1 cellular context compared by ENCODE assay signal in the genomic region with DNA sequence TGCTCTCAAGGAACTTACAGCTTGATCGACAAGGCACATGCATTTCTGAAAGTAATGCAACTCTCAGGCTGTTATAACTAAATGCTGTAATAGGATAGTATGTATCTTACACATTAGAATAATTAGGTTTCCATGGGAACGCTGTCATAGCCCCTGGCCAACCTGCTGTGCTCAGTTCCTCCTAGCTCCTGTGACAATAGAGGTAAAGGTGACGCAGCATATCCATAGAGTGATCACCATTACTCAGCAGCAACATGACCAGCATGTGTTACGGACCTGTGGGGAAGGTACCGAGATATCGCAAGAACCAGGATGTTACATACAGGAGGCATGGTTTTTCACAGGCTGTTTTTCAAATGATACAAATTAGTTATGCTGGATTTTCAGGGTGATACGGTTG.
TF ChIP-seq lines count a peak whose summit lies in the region.

No MANE protein-coding gene starts in this region.

TF ChIP-seq in IMR-90, 13 proteins besides CTCF, POLR2A, EP300 and RAD21:
- no peak for TF ChIP-seq CEBPB (IDR thresholded peaks at IDR 0.05; ENCODE audit: low read depth, low read length)
